1 cellular context compared by ENCODE assay signal in genomic region chrX:6990552-6991193, GRCh38.
TF ChIP-seq lines count a peak whose summit lies in the region.

No MANE protein-coding gene starts in this region.

TF ChIP-seq in GM23338, 12 proteins besides CTCF, POLR2A, EP300 and RAD21 (continued from another document):
- TF ChIP-seq ZNF462 (CRISPR knock-in tag; IDR thresholded peaks at IDR 0.05) (no peak), ZNF114 (CRISPR knock-in tag; IDR thresholded peaks at IDR 0.05) (no peak), NANOG (IDR thresholded peaks at IDR 0.05; ENCODE audit: borderline replicate concordance) (no peak), ETS1 (IDR thresholded peaks at IDR 0.05) (no peak), EZH2phosphoT487 (IDR thresholded peaks at IDR 0.05; ENCODE audit: unreplicated experiment) (no peak), EZH2 (IDR thresholded peaks at IDR 0.05; ENCODE audit: low read depth, unreplicated experiment) (no peak)
